In genomic region chr7:30196408-30196807, GRCh38 we compare ENCODE assay signal across 27 cellular contexts.
DNase-seq lines count a peak whose midpoint lies in the region; ATAC-seq, FAIRE-seq and TF ChIP-seq lines count a peak whose summit lies in the region.
"Had no signal": no experiment of that assay in that cellular context is flagged by ENCODE, and none has a peak within 500 bp of the region (broad histone marks: within the 10 kb centered on the region; RNA-seq: fewer than 3 reads in every experiment).

No MANE protein-coding gene starts in this region.

- no peaks in the 10 kb centered on the region for H4K20me1 ChIP-seq in K562 (replicated peaks; ENCODE audit: control insufficient read depth, insufficient read depth, low read length)

- ATAC-seq in K562, result no peak
- ATAC-seq in HG03442 (IDR thresholded peaks at IDR 0.05; ENCODE audit: unreplicated experiment), result no peak
- ATAC-seq: HCT116, PC-3 had no signal

- intact Hi-C loops in K562 (cut with micrococcal nuclease), result no loop called here

- H3K27me3 ChIP-seq in K562 (ENCODE audit: control insufficient read depth in 2 of 2, insufficient read depth in 2 of 2, low read length in 2 of 2), result no peaks in the 10 kb centered on the region; a peak in 2 of 5 replicates

- no peak for TF ChIP-seq RAD21 in K562 (CRISPR knock-in tag; conservative IDR thresholded peaks at IDR 0.05 in 1 of 2, IDR thresholded peaks at IDR 0.05 in 1 of 2)

- no peak for FAIRE-seq in K562 (lab: Jason Lieb, UNC)
- FAIRE-seq: GM12891, H1 had no signal

- in situ Hi-C loops in K562 (cut with MboI), result no loop called here

- H3K36me3 ChIP-seq in K562 (ENCODE audit: control insufficient read depth, insufficient read depth, low read length), result no peaks in the 10 kb centered on the region

- DNase-seq in DMS53 (lab: John Stamatoyannopoulos, UW) (peak; percentile 33), DMS53 treated with DMSO at 0.1 percent for 48 hours (lab: John Stamatoyannopoulos, UW; ENCODE audit: unreplicated experiment) (no peak), M059J (ENCODE audit: low read depth) (peak; percentile 9), K562 (ENCODE audit: extremely low read depth in 1 of 4, low spot score in 3 of 4) (no peak), NCI-H187 treated with DMSO at 0.1 percent for 48 hours (lab: John Stamatoyannopoulos, UW) (no peak)
- no peak for DNase-seq in activated CD4-positive, alpha-beta T cell treated with anti-CD3 and anti-CD28 coated beads for 4 hours
- DNase-seq: 8988T; Calu3; CD8-positive, alpha-beta memory T cell; DMS79 treated with DMSO at 0.1 percent for 48 hours; IMR-90; NCI-H1092 treated with DMSO at 0.1 percent for 48 hours; NCI-H146; NCI-H2029 treated with DMSO at 0.1 percent for 48 hours; NCI-H2171; NCI-H345; NCI-H524; NCI-H82; PC-3; RPMI8226; SHP77; T-helper 2 cell had no signal

- no peak overlapping the region for H3K27ac ChIP-seq in K562 (ENCODE audit: extremely low read depth, low read depth, low read length)
- H3K27ac ChIP-seq: C4-2B had no signal

- no peak for TF ChIP-seq EP300 in K562 (IDR thresholded peaks at IDR 0.05; ENCODE audit: low read length)

- H3K4me2 ChIP-seq in K562 (ENCODE audit: insufficient read depth, low read length), result no peak overlapping the region

- H3K9me3 ChIP-seq in K562 (replicated peaks; ENCODE audit: control insufficient read depth, insufficient read depth, low read depth, low read length), result no peaks in the 10 kb centered on the region

- no peak for TF ChIP-seq POLR2A in K562 (conservative IDR thresholded peaks at IDR 0.05)

- no peaks in the 10 kb centered on the region for H3K79me2 ChIP-seq in K562 (ENCODE audit: control insufficient read depth, insufficient read depth, low read length)

- H3K9me1 ChIP-seq in K562 (ENCODE audit: control insufficient read depth, insufficient read depth, low read length), result no peaks in the 10 kb centered on the region

- POLR2A ChIA-PET in K562 (lab: Yijun Ruan, JAX), result no interaction called here

- H3K4me3 ChIP-seq in K562, result no peak overlapping the region

- CTCF ChIA-PET in K562 (lab: Yijun Ruan, JAX; ENCODE audit: low intra/inter-chr PET ratio), result no interaction called here

- BruUV-seq in K562 (replicated peaks; lab: Mats Ljungman, UMichigan), result no TSS peak

- H3K4me1 ChIP-seq in K562 (replicated peaks in 1 of 2; ENCODE audit: control insufficient read depth in 2 of 2, insufficient read depth in 2 of 2, low read length in 2 of 2), result no peaks in the 10 kb centered on the region

- no peak overlapping the region for H2AFZ ChIP-seq in K562 (ENCODE audit: low read depth, low read length)

- H3K9ac ChIP-seq in K562 (ENCODE audit: insufficient read depth in 1 of 2, low read depth in 2 of 2, low read length in 2 of 2), result no peak overlapping the region

- TF ChIP-seq CTCF in K562 (IDR thresholded peaks at IDR 0.05 in 2 of 3, conservative IDR thresholded peaks at IDR 0.05 in 1 of 3; ENCODE audit: insufficient read depth in 2 of 3, low read depth in 1 of 3, low read length in 3 of 3), result no peak

TF ChIP-seq in K562, 482 proteins besides CTCF, POLR2A, EP300 and RAD21:
- TF ChIP-seq RBM15 (IDR thresholded peaks at IDR 0.05; ENCODE audit: insufficient read depth, low read length) (no peak), ZFP36 (IDR thresholded peaks at IDR 0.05; ENCODE audit: low read depth, low read length, partially characterized antibody) (peak; percentile 66)

Comparison
In these comparisons a context has a peak if more than half of its experiments do, and no peak if none do; other contexts are left out.
1. DNase-seq: peak in DMS53 (single experiment) and M059J (single experiment); none in DMS53 treated with DMSO at 0.1 percent for 48 hours (single experiment), K562 (0 of 4), activated CD4-positive, alpha-beta T cell treated with anti-CD3 and anti-CD28 coated beads for 4 hours (0 of 2) and NCI-H187 treated with DMSO at 0.1 percent for 48 hours (single experiment).